ENCODE assay signal across 2 cellular contexts in genomic region chr1:2377751-2378440, GRCh38.
TF ChIP-seq lines count a peak whose summit lies in the region.

No MANE protein-coding gene starts in this region.

TF ChIP-seq in IMR-90, 13 proteins besides CTCF, POLR2A, EP300 and RAD21:
- no peak for TF ChIP-seq MAFK (IDR thresholded peaks at IDR 0.05; ENCODE audit: low read depth, low read length)
- no peak for TF ChIP-seq ELK1 (IDR thresholded peaks at IDR 0.05; ENCODE audit: borderline replicate concordance, low read depth, low read length)
- no peak for TF ChIP-seq MAZ (IDR thresholded peaks at IDR 0.05; ENCODE audit: borderline replicate concordance, low read depth, low read length)
- no peak for TF ChIP-seq CEBPB (IDR thresholded peaks at IDR 0.05; ENCODE audit: low read depth, low read length)
- TF ChIP-seq RFX5 (IDR thresholded peaks at IDR 0.05; ENCODE audit: low read depth, low read length), result no peak
- no peak for TF ChIP-seq FOS (IDR thresholded peaks at IDR 0.05; ENCODE audit: low read depth, low read length)
- TF ChIP-seq RCOR1 (IDR thresholded peaks at IDR 0.05; ENCODE audit: insufficient replicate concordance, low read length), result no peak
- no peak for TF ChIP-seq USF2 (IDR thresholded peaks at IDR 0.05; ENCODE audit: low read depth, low read length)
- no peak for TF ChIP-seq BHLHE40 (IDR thresholded peaks at IDR 0.05; ENCODE audit: low read depth, low read length)
- TF ChIP-seq NFE2L2 (IDR thresholded peaks at IDR 0.05; ENCODE audit: low read depth, low read length), result no peak
- TF ChIP-seq SMC3 (IDR thresholded peaks at IDR 0.05; ENCODE audit: low read depth, low read length), result no peak
- TF ChIP-seq MXI1 (IDR thresholded peaks at IDR 0.05; ENCODE audit: borderline replicate concordance, low read depth, low read length), result no peak
- TF ChIP-seq CHD1 (IDR thresholded peaks at IDR 0.05; ENCODE audit: low read depth, low read length), result no peak

TF ChIP-seq in K562, 482 proteins besides CTCF, POLR2A, EP300 and RAD21:
- 0 out of 2 replicates have a peak, but pooled peaks have one; percentile 27 for TF ChIP-seq POLR2G (IDR thresholded peaks at IDR 0.05; ENCODE audit: low read depth, low read length)
- TF ChIP-seq PHTF2 (CRISPR knock-in tag; IDR thresholded peaks at IDR 0.05), result no peak
- no peak for TF ChIP-seq GMEB1 (CRISPR knock-in tag; IDR thresholded peaks at IDR 0.05)
- no peak for TF ChIP-seq RFX1 (IDR thresholded peaks at IDR 0.05)
- no peak for TF ChIP-seq ZNF79 (CRISPR knock-in tag; IDR thresholded peaks at IDR 0.05; ENCODE audit: low read depth)
- no peak for TF ChIP-seq WHSC1 (IDR thresholded peaks at IDR 0.05; ENCODE audit: low read length)
- peak; percentile 10 for TF ChIP-seq FIP1L1 (IDR thresholded peaks at IDR 0.05; ENCODE audit: low read depth, low read length, poor library complexity, severe bottlenecking)
- no peak for TF ChIP-seq PYGO2 (tag; IDR thresholded peaks at IDR 0.05)
- TF ChIP-seq SREBF1 (IDR thresholded peaks at IDR 0.05; ENCODE audit: borderline replicate concordance, low read depth, low read length), result no peak
- TF ChIP-seq ZNF507 (tag; conservative IDR thresholded peaks at IDR 0.05), result no peak
- no peak for TF ChIP-seq ZNF165 (CRISPR knock-in tag; IDR thresholded peaks at IDR 0.05; ENCODE audit: borderline replicate concordance)
- TF ChIP-seq ZNF695 (CRISPR knock-in tag; IDR thresholded peaks at IDR 0.05), result no peak
- TF ChIP-seq HDAC6 (IDR thresholded peaks at IDR 0.05; ENCODE audit: low read depth, low read length), result no peak
- TF ChIP-seq LEF1 (IDR thresholded peaks at IDR 0.05), result no peak
- no peak for TF ChIP-seq SUPT5H (IDR thresholded peaks at IDR 0.05)
- no peak for TF ChIP-seq BCLAF1 (IDR thresholded peaks at IDR 0.05; ENCODE audit: borderline replicate concordance in 1 of 2, control insufficient read depth in 1 of 2, low read depth in 2 of 2, low read length in 1 of 2)
